Comparison of ENCODE assay signal across 1 cellular context in genomic region chr5:154863291-154864080, GRCh38.
TF ChIP-seq lines count a peak whose summit lies in the region.

No MANE protein-coding gene starts in this region.

TF ChIP-seq in SK-N-SH, 30 proteins besides CTCF, POLR2A, EP300 and RAD21:
- TF ChIP-seq RXRA (IDR thresholded peaks at IDR 0.05; ENCODE audit: borderline replicate concordance, low read depth) (no peak), MXI1 (IDR thresholded peaks at IDR 0.05; ENCODE audit: low read depth, low read length) (no peak)
